ENCODE assay signal across 23 cellular contexts in the genomic region with DNA sequence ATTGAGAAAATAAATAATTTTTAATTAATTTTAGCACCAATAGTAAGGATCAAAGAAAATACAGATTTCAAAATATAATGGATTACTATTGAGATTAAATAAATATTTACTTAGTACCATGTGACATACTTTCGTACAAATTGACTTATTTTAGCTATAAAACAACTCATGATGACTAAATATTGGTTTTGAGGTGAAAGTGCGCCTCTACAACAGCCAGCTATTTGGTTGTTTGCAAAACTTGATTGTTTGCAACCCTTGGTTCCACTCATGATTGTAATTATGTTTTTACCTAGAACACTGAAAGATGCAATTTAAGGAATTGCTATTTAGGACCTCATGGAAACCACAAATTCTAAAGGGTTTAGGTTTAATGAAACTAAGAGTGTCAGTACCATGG.
"Had no signal": no experiment of that assay in that cellular context is flagged by ENCODE, and none has a peak within 500 bp of the region (broad histone marks: within the 10 kb centered on the region; RNA-seq: fewer than 3 reads in every experiment).

No MANE protein-coding gene starts in this region.

- H3K4me3 ChIP-seq: colonic mucosa, esophagus squamous epithelium, gastrocnemius medialis, heart right ventricle, left lung, lower lobe of right lung, mucosa of descending colon had no signal

- ATAC-seq: esophagus mucosa, gastrocnemius medialis, heart right ventricle, left cardiac atrium, left lung, left ventricle myocardium superior, lower lobe of right lung, mucosa of descending colon had no signal

- H3K27me3 ChIP-seq: colonic mucosa, esophagus squamous epithelium, gastrocnemius medialis, heart right ventricle, left lung had no signal

- FAIRE-seq: islet of Langerhans, keratinocyte had no signal

- DNase-seq: colonic mucosa; cortex of kidney; effector CD4-positive, alpha-beta T cell; effector memory CD4-positive, alpha-beta T cell; erythroblast; esophagus squamous epithelium; foreskin fibroblast; gastrocnemius medialis; glutamatergic neuron; head of caudate nucleus; heart right ventricle; hippocampal formation; left cardiac atrium; left lung; left ventricle myocardium superior; lower lobe of right lung; mesenchymal stem cell; mucosa of descending colon; naive B cell had no signal

- H3K4me1 ChIP-seq: colonic mucosa, esophagus squamous epithelium, gastrocnemius medialis, heart right ventricle, left lung, lower lobe of right lung had no signal

- H3K9me3 ChIP-seq: colonic mucosa, esophagus squamous epithelium, gastrocnemius medialis, left lung, lower lobe of right lung, mucosa of descending colon had no signal

- H3K27ac ChIP-seq: colonic mucosa, epithelial cell of prostate, esophagus squamous epithelium, gastrocnemius medialis, heart right ventricle, left lung, lower lobe of right lung had no signal

- H3K36me3 ChIP-seq: colonic mucosa, esophagus squamous epithelium, gastrocnemius medialis, heart right ventricle, left lung, lower lobe of right lung had no signal
